8 cellular contexts compared by ENCODE assay signal in the genomic region with DNA sequence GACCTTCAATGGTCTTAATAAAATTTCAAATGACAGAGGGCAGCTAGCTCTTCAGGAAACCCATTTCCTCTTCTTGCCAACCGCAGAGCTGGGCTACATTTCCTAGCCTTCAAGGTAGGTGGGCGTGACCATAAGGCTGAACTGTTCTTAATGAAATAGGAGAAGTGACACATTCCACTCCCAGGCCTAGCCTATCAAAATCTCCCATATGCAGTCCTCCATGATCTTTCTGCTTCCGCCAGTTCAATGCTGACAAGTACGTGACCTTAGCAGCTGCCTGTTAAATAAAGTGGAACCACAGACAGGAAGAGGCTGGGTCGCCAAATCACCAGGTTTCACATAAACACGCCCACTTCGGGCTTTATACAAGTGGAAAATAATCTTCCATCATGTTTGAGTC. TPM values are rescaled to one million over a fixed set of nuclear protein-coding genes. Genes with fewer than 3 reads are reported as not detected.
DNase-seq lines count a peak whose midpoint lies in the region; ATAC-seq, FAIRE-seq and TF ChIP-seq lines count a peak whose summit lies in the region.

No MANE protein-coding gene starts in this region.

- no peak for TF ChIP-seq CTCF in K562 (IDR thresholded peaks at IDR 0.05 in 2 of 3, conservative IDR thresholded peaks at IDR 0.05 in 1 of 3; ENCODE audit: insufficient read depth in 2 of 3, low read depth in 1 of 3, low read length in 3 of 3)

- H3K4me3 ChIP-seq in K562, result no peak overlapping the region

- peak overlapping the region; percentile 83 to 89 for H3K27ac Mint-ChIP-seq in T-cell
- H3K27ac Mint-ChIP-seq in stimulated activated memory B cell treated with anti-CD40 and anti-IgM and Interleukin-4, amounts not matched to agents 10 μg/mL and 1 μg/mL and 100 μg/mL, for 72 hours, result peak overlapping the region; percentile 78

- H3K36me3 Mint-ChIP-seq in T-cell, result no peaks in the 10 kb centered on the region
- no peaks in the 10 kb centered on the region for H3K36me3 Mint-ChIP-seq in stimulated activated memory B cell treated with anti-CD40 and anti-IgM and Interleukin-4, amounts not matched to agents 10 μg/mL and 1 μg/mL and 100 μg/mL, for 72 hours

- no peaks in the 10 kb centered on the region for H4K20me1 ChIP-seq in K562 (replicated peaks; ENCODE audit: control insufficient read depth, insufficient read depth, low read length)

- H3K4me3 Mint-ChIP-seq in T-cell, result peak overlapping the region; percentile 26 to 65 (median 29)
- H3K4me3 Mint-ChIP-seq in stimulated activated memory B cell treated with anti-CD40 and anti-IgM and Interleukin-4, amounts not matched to agents 10 μg/mL and 1 μg/mL and 100 μg/mL, for 72 hours, result peak overlapping the region; percentile 17

- peaks cover 0 to 3% of the 10 kb centered on the region in 2 experiments; a peak in 1 of 5 replicates for H3K4me1 ChIP-seq in K562 (replicated peaks in 1 of 2; ENCODE audit: control insufficient read depth in 2 of 2, insufficient read depth in 2 of 2, low read length in 2 of 2)

- no peak overlapping the region for H3K27ac ChIP-seq in K562 (ENCODE audit: extremely low read depth, low read depth, low read length)

- peak overlapping the region; percentile 38 for H2AFZ ChIP-seq in K562 (ENCODE audit: low read depth, low read length)

- DNase-seq in T-cell (peak in 33 of 34 experiments; percentile 6 to 65 (median 35)), K562 (ENCODE audit: extremely low read depth in 1 of 4, low spot score in 3 of 4) (peak in 3 of 4 experiments; percentile 11 to 29 (median 13)), NCI-H128 (lab: John Stamatoyannopoulos, UW; ENCODE audit: unreplicated experiment) (no peak), hypothalamus (lab: John Stamatoyannopoulos, UW) (no peak)

- H3K4me2 ChIP-seq in K562 (ENCODE audit: insufficient read depth, low read length), result peak overlapping the region; percentile 5; the same call in 1 of the 2 replicates

- peaks cover 50 to 60% (median 52%) of the 10 kb centered on the region in 3 donors for H3K4me1 Mint-ChIP-seq in T-cell
- H3K4me1 Mint-ChIP-seq in stimulated activated memory B cell treated with anti-CD40 and anti-IgM and Interleukin-4, amounts not matched to agents 10 μg/mL and 1 μg/mL and 100 μg/mL, for 72 hours, result peaks cover 43% of the 10 kb centered on the region

- no TSS peak for BruUV-seq in K562 (replicated peaks; lab: Mats Ljungman, UMichigan)

- no peak for TF ChIP-seq EP300 in K562 (IDR thresholded peaks at IDR 0.05; ENCODE audit: low read length)

- TF ChIP-seq RAD21 in K562 (CRISPR knock-in tag; conservative IDR thresholded peaks at IDR 0.05 in 1 of 2, IDR thresholded peaks at IDR 0.05 in 1 of 2), result no peak

- H3K27me3 ChIP-seq in K562 (ENCODE audit: control insufficient read depth in 2 of 2, insufficient read depth in 2 of 2, low read length in 2 of 2), result no peaks in the 10 kb centered on the region; a peak in 2 of 5 replicates

- in situ Hi-C loops in K562 (cut with MboI), result no loop called here

- no peak for TF ChIP-seq POLR2A in K562 (conservative IDR thresholded peaks at IDR 0.05)

- WGBS in K562 (ENCODE audit: insufficient coverage, low coverage, missing lambda C conversion rate), result 12% methylated on average over 7 of the region's 7 CpGs

- H3K9me1 ChIP-seq in K562 (ENCODE audit: control insufficient read depth, insufficient read depth, low read length), result no peaks in the 10 kb centered on the region

- no peaks in the 10 kb centered on the region for H3K79me2 ChIP-seq in K562 (ENCODE audit: control insufficient read depth, insufficient read depth, low read length)

- intact Hi-C loops in K562 (cut with micrococcal nuclease), result no loop called here

- no peaks in the 10 kb centered on the region for H3K36me3 ChIP-seq in K562 (ENCODE audit: control insufficient read depth, insufficient read depth, low read length)

- H3K27me3 Mint-ChIP-seq in T-cell, result no peaks in the 10 kb centered on the region
- no peaks in the 10 kb centered on the region for H3K27me3 Mint-ChIP-seq in stimulated activated memory B cell treated with anti-CD40 and anti-IgM and Interleukin-4, amounts not matched to agents 10 μg/mL and 1 μg/mL and 100 μg/mL, for 72 hours

- H3K9me3 ChIP-seq in K562 (replicated peaks; ENCODE audit: control insufficient read depth, insufficient read depth, low read depth, low read length), result no peaks in the 10 kb centered on the region

- CTCF ChIA-PET in T-cell (lab: Charles Lee), result interaction anchor here (0.5 to 0.8 kb wide), 2 partner anchors 32 to 157 kb away, joined by 3 to 5 read pairs; no protein-coding TSS in a partner anchor
- CTCF ChIA-PET in K562 (lab: Yijun Ruan, JAX; ENCODE audit: low intra/inter-chr PET ratio), result no interaction called here

- POLR2A ChIA-PET in T-cell (lab: Charles Lee) (no interaction called here), K562 (lab: Yijun Ruan, JAX) (no interaction called here)

- no peak overlapping the region for H3K9ac ChIP-seq in K562 (ENCODE audit: insufficient read depth in 1 of 2, low read depth in 2 of 2, low read length in 2 of 2)

- peak; percentile 96 for ATAC-seq in GM18909 (IDR thresholded peaks at IDR 0.05; ENCODE audit: poor library complexity, unreplicated experiment)
- ATAC-seq in HG03060 (IDR thresholded peaks at IDR 0.05; ENCODE audit: low read depth, unreplicated experiment), result peak; percentile 99
- ATAC-seq in T-cell (replicated peaks in 1 of 4), result peak; percentile 80 to 93 (median 85)
- peak; percentile 87 for ATAC-seq in K562
- ATAC-seq in stimulated activated memory B cell treated with anti-CD40 and anti-IgM and Interleukin-4, amounts not matched to agents 10 μg/mL and 1 μg/mL and 100 μg/mL, for 72 hours, result peak; percentile 96
- no peak for ATAC-seq in SK-N-SH treated with all-trans-retinoic acid at 6 μM for 48 hours

- no peak for FAIRE-seq in K562 (lab: Jason Lieb, UNC)

- no peaks in the 10 kb centered on the region for H3K9me3 Mint-ChIP-seq in T-cell
- H3K9me3 Mint-ChIP-seq in stimulated activated memory B cell treated with anti-CD40 and anti-IgM and Interleukin-4, amounts not matched to agents 10 μg/mL and 1 μg/mL and 100 μg/mL, for 72 hours, result no peaks in the 10 kb centered on the region

TF ChIP-seq in K562, 482 proteins besides CTCF, POLR2A, EP300 and RAD21 (continues in another document):
- no peak for TF ChIP-seq GATAD2A (IDR thresholded peaks at IDR 0.05)
- no peak for TF ChIP-seq SP2 (IDR thresholded peaks at IDR 0.05; ENCODE audit: extremely low read depth, low read depth, low read length, poor library complexity, severe bottlenecking)
- TF ChIP-seq MEIS2 (IDR thresholded peaks at IDR 0.05; ENCODE audit: partially characterized antibody), result peak; percentile 33
- no peak for TF ChIP-seq ZNF239 (CRISPR knock-in tag; IDR thresholded peaks at IDR 0.05)
- 0 out of 2 replicates have a peak, but pooled peaks have one; percentile 31 for TF ChIP-seq POLR2H (tag; IDR thresholded peaks at IDR 0.05; ENCODE audit: low read depth)
- TF ChIP-seq ELF1 (tag; IDR thresholded peaks at IDR 0.05), result 0 out of 2 replicates have a peak, but pooled peaks have one; percentile 15
- TF ChIP-seq SOX6 (IDR thresholded peaks at IDR 0.05), result no peak

TF ChIP-seq in SK-N-SH treated with all-trans-retinoic acid at 6 μM for 48 hours, 23 proteins besides CTCF, POLR2A, EP300 and RAD21 (continues in another document):
- TF ChIP-seq BACH2 (CRISPR knock-in tag; IDR thresholded peaks at IDR 0.05; ENCODE audit: borderline replicate concordance) (no peak), ZNF70 (CRISPR knock-in tag; IDR thresholded peaks at IDR 0.05) (no peak), GLIS3 (CRISPR knock-in tag; IDR thresholded peaks at IDR 0.05) (no peak), ZNF565 (CRISPR knock-in tag; conservative IDR thresholded peaks at IDR 0.05; ENCODE audit: low read depth) (no peak), ISL1 (CRISPR knock-in tag; IDR thresholded peaks at IDR 0.05) (no peak), TCF4 (CRISPR knock-in tag; IDR thresholded peaks at IDR 0.05; ENCODE audit: borderline replicate concordance) (no peak), OSR1 (CRISPR knock-in tag; IDR thresholded peaks at IDR 0.05) (no peak), PPARA (CRISPR knock-in tag; IDR thresholded peaks at IDR 0.05; ENCODE audit: borderline replicate concordance) (no peak), TOX (CRISPR knock-in tag; IDR thresholded peaks at IDR 0.05; ENCODE audit: borderline replicate concordance) (no peak), ZNF8 (CRISPR knock-in tag; IDR thresholded peaks at IDR 0.05) (no peak)
- TF ChIP-seq, protein P1, sequence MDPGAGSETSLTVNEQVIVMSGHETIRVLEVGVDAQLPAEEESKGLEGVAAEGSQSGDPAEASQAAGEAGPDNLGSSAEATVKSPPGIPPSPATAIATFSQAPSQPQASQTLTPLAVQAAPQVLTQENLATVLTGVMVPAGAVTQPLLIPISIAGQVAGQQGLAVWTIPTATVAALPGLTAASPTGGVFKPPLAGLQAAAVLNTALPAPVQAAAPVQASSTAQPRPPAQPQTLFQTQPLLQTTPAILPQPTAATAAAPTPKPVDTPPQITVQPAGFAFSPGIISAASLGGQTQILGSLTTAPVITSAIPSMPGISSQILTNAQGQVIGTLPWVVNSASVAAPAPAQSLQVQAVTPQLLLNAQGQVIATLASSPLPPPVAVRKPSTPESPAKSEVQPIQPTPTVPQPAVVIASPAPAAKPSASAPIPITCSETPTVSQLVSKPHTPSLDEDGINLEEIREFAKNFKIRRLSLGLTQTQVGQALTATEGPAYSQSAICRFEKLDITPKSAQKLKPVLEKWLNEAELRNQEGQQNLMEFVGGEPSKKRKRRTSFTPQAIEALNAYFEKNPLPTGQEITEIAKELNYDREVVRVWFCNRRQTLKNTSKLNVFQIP (CRISPR knock-in tag; IDR thresholded peaks at IDR 0.05; ENCODE audit: borderline replicate concordance, low read depth), result no peak

RNA-seq across cellular contexts. Expression of a gene that starts 13.2 kb away (rescaled TPM):
- total RNA-seq in T-cell (1 to 10 TPM; 2.0 to 7.5 (median 4.1) TPM), K562 (2014; rRNA removed) (not detected in 2 replicates), K562 (2014; rRNA removed; fragmentation: Illumina TruSeq; extraction: Trizol) (not detected in 2 replicates), K562 (2015; rRNA removed; fragmentation: Illumina TruSeq; extraction: Trizol) (not detected in 2 replicates), K562 (2021) (0.13 and 0.58 TPM in 2 replicates)
- not detected in 2 replicates for total RNA-seq in K562 (2011; cell fraction: chromatin; rRNA removed; ENCODE audit: low replicate concordance)
- 0.50 TPM in 1 of 2 replicates, not detected in the other for total RNA-seq in K562 (2011; cell fraction: nucleolus; rRNA removed)
- 0.66 TPM in 1 of 2 replicates, not detected in the other for total RNA-seq in K562 (2011; cell fraction: nucleoplasm; rRNA removed)
- polyA plus RNA-seq in K562 (2011; rRNA removed) (0.01 TPM in 1 of 2 replicates, not detected in the other), K562 (2014; fragmentation: Illumina TruSeq; extraction: Trizol) (0.16 and 0.29 TPM in 2 replicates), K562 (2014; fragmentation: Nextera tagmentation; extraction: Ambion mirVana) (under 1 TPM in 1 of 2 experiments, not detected in 1; 0.03 TPM), K562 (2014; rRNA removed) (not detected in 2 replicates)
- polyA plus RNA-seq in K562 (2011; cell fraction: cytosol; rRNA removed), result 0.09 TPM in 1 of 2 replicates, not detected in the other
- 0.18 and 0.23 TPM in 2 replicates for polyA plus RNA-seq in K562 (2011; cell fraction: nucleus; rRNA removed)
- 0.22 and 1.3 TPM in 2 replicates for polyA plus RNA-seq in K562 (2012)
- polyA minus RNA-seq in K562 (2011; rRNA and poly(A)+ RNA removed), result not detected in 2 replicates
- polyA minus RNA-seq in K562 (2011; cell fraction: cytosol; rRNA and poly(A)+ RNA removed), result not detected in 2 replicates
- not detected in 2 replicates for polyA minus RNA-seq in K562 (2011; cell fraction: nucleus; rRNA and poly(A)+ RNA removed)

Comparison
In these comparisons a context has a peak if more than half of its experiments do, and no peak if none do; other contexts are left out.
1. DNase-seq: peak in T-cell (33 of 34) and K562 (3 of 4); none in NCI-H128 (single experiment) and hypothalamus (0 of 51).